In genomic region chr7:48872548-48872947, GRCh38 we compare ENCODE assay signal across 28 cellular contexts. TPM values are rescaled to one million over a fixed set of nuclear protein-coding genes. Genes with fewer than 3 reads are reported as not detected.
A peak's percentile ranks its signal among the peaks of the same experiment; 100 is the strongest.
DNase-seq lines count a peak whose midpoint lies in the region; ATAC-seq and TF ChIP-seq lines count a peak whose summit lies in the region.
"Had no signal": no experiment of that assay in that cellular context is flagged by ENCODE, and none has a peak within 500 bp of the region (broad histone marks: within the 10 kb centered on the region; RNA-seq: fewer than 3 reads in every experiment).

No MANE protein-coding gene starts in this region.

- H3K4me2 ChIP-seq in GM23248 (ENCODE audit: unreplicated experiment) (no peak overlapping the region), GM23338 (no peak overlapping the region)
- H3K4me2 ChIP-seq: BLaER1 had no signal

- intact Hi-C loops in upper lobe of right lung (cut with DNase I), result no loop called here

- H3K4me3 ChIP-seq in GM23248, result no peak overlapping the region
- H3K4me3 ChIP-seq in GM23338, result no peak overlapping the region
- no peak overlapping the region for H3K4me3 ChIP-seq in upper lobe of right lung
- H3K4me3 ChIP-seq: BLaER1, GM12878 had no signal

- H3K9ac ChIP-seq in GM23248, result no peak overlapping the region
- H3K9ac ChIP-seq: BLaER1 had no signal

- TF ChIP-seq CTCF in GM23338 (conservative IDR thresholded peaks at IDR 0.05; ENCODE audit: low read depth in 2 of 2) (no peak), upper lobe of right lung (IDR thresholded peaks at IDR 0.05) (no peak)

- H3K9me3 ChIP-seq in GM23248 (ENCODE audit: low read depth), result no peaks in the 10 kb centered on the region
- no peaks in the 10 kb centered on the region for H3K9me3 ChIP-seq in upper lobe of right lung
- H3K9me3 ChIP-seq: BE2C, BLaER1 had no signal

- no peak for ATAC-seq in GM23338
- no peak for ATAC-seq in GM19467 (IDR thresholded peaks at IDR 0.05; ENCODE audit: unreplicated experiment)
- ATAC-seq in upper lobe of right lung, result no peak
- ATAC-seq: GM12878 had no signal

- H3K27ac ChIP-seq in GM23248 (no peak overlapping the region), GM23338 (ENCODE audit: low read depth) (no peak overlapping the region), upper lobe of right lung (no peak overlapping the region)
- H3K27ac ChIP-seq: BLaER1 had no signal

- H3K27me3 Mint-ChIP-seq in GM23338 (ENCODE audit: insufficient read depth, low read depth, poor library complexity), result peaks cover 2% of the 10 kb centered on the region
- H3K27me3 Mint-ChIP-seq: CD4-positive, alpha-beta memory T cell; CD4-positive, CD25-positive, alpha-beta regulatory T cell; CD8-positive, alpha-beta memory T cell had no signal

- 21 to 35% methylated on average over 3 of the region's 3 CpGs for WGBS in GM23248 (ENCODE audit: low coverage in 1 of 2, low lambda C conversion rate in 2 of 2, missing lambda C conversion rate in 2 of 2), 2 experiments

- no peaks in the 10 kb centered on the region for H3K9me3 Mint-ChIP-seq in GM23338
- H3K9me3 Mint-ChIP-seq: CD14-positive monocyte had no signal

- no peaks in the 10 kb centered on the region for H3K79me2 ChIP-seq in GM23248 (ENCODE audit: insufficient read depth)
- H3K79me2 ChIP-seq in GM23338 (replicated peaks; ENCODE audit: insufficient read depth), result no peaks in the 10 kb centered on the region

- H3K9me2 ChIP-seq in GM23248 (ENCODE audit: insufficient read depth) (no peaks in the 10 kb centered on the region), GM23338 (ENCODE audit: insufficient read depth) (peaks cover 3% of the 10 kb centered on the region; the same call in 1 of the 2 replicates)

- DNase-seq in GM23248 (peak; percentile 7), GM23338 (ENCODE audit: low spot score) (no peak), astrocyte of the hippocampus (ENCODE audit: low read depth, low spot score) (peak; percentile 14), myocyte (ENCODE audit: low read depth) (peak; percentile 16), ureter (ENCODE audit: low spot score) (no peak), upper lobe of right lung (no peak)
- DNase-seq: 8988T; ACHN; BE2C; C1 segment of cervical spinal cord; CD4-positive, alpha-beta memory T cell; CD4-positive, CD25-positive, alpha-beta regulatory T cell; CD8-positive, alpha-beta memory T cell; COR-L47; DMS 273 treated with DMSO at 0.1 percent for 48 hours; DMS153; DMS53; DMS79; DND-41; EL; GDM1 had no signal

- H3K36me3 Mint-ChIP-seq in GM23338 (ENCODE audit: low read depth), result no peaks in the 10 kb centered on the region
- H3K36me3 Mint-ChIP-seq: CD14-positive monocyte; CD4-positive, alpha-beta memory T cell; CD4-positive, CD25-positive, alpha-beta regulatory T cell; CD8-positive, alpha-beta memory T cell had no signal

- H3K27me3 ChIP-seq in GM23248 (replicated peaks; ENCODE audit: insufficient read depth) (no peaks in the 10 kb centered on the region), GM23338 (ENCODE audit: insufficient read depth) (no peaks in the 10 kb centered on the region), upper lobe of right lung (no peaks in the 10 kb centered on the region)
- H3K27me3 ChIP-seq: BE2C, BLaER1 had no signal

- H3K27ac Mint-ChIP-seq in GM23338, result no peak overlapping the region
- H3K27ac Mint-ChIP-seq: CD14-positive monocyte; CD4-positive, alpha-beta memory T cell; CD4-positive, CD25-positive, alpha-beta regulatory T cell; CD8-positive, alpha-beta memory T cell had no signal

- H3K4me1 Mint-ChIP-seq in GM23338, result no peaks in the 10 kb centered on the region; the same call in 2 of the 3 replicates
- H3K4me1 Mint-ChIP-seq: CD4-positive, alpha-beta memory T cell; CD4-positive, CD25-positive, alpha-beta regulatory T cell; CD8-positive, alpha-beta memory T cell had no signal

- H4K20me1 ChIP-seq in GM23248 (ENCODE audit: insufficient read depth), result no peaks in the 10 kb centered on the region
- no peaks in the 10 kb centered on the region for H4K20me1 ChIP-seq in GM23338 (replicated peaks; ENCODE audit: insufficient read depth)
- H4K20me1 ChIP-seq: BLaER1 had no signal

- no peaks in the 10 kb centered on the region for H3K4me1 ChIP-seq in GM23248 (ENCODE audit: insufficient read depth)
- H3K4me1 ChIP-seq in GM23338 (ENCODE audit: insufficient read depth), result 0 out of 2 replicates have a peak, but pooled peaks cover 3% of the 10 kb centered on the region
- no peaks in the 10 kb centered on the region for H3K4me1 ChIP-seq in upper lobe of right lung
- H3K4me1 ChIP-seq: BE2C, BLaER1 had no signal

- H3K36me3 ChIP-seq in GM23248 (ENCODE audit: low read depth) (no peaks in the 10 kb centered on the region), GM23338 (ENCODE audit: insufficient read depth) (no peaks in the 10 kb centered on the region), upper lobe of right lung (no peaks in the 10 kb centered on the region)
- H3K36me3 ChIP-seq: BE2C, BLaER1 had no signal

- H3F3A ChIP-seq in GM23248 (ENCODE audit: insufficient read depth) (no peaks in the 10 kb centered on the region), GM23338 (replicated peaks; ENCODE audit: low read depth) (no peaks in the 10 kb centered on the region)

- no peak overlapping the region for H3K4me3 Mint-ChIP-seq in GM23338
- H3K4me3 Mint-ChIP-seq: CD14-positive monocyte; CD4-positive, alpha-beta memory T cell; CD4-positive, CD25-positive, alpha-beta regulatory T cell; CD8-positive, alpha-beta memory T cell had no signal

- H2AFZ ChIP-seq in GM23248 (no peak overlapping the region), GM23338 (no peak overlapping the region)

- in situ Hi-C loops in GM23248 (cut with MboI), result no loop called here

TF ChIP-seq in GM23338, 12 proteins besides CTCF, POLR2A, EP300 and RAD21 (continues in another document):
- no peak for TF ChIP-seq ZNF462 (CRISPR knock-in tag; IDR thresholded peaks at IDR 0.05)

RNA-seq across cellular contexts. Expression of gene CDC14C, which starts 51.8 kb away (rescaled TPM):
- total RNA-seq in GM23248 (2014; rRNA removed; shearing (Covaris generic)), result 0.11 TPM in 1 of 2 replicates, not detected in the other
- not detected in 2 replicates for polyA plus RNA-seq in GM23248 (2016; fragmentation: Nextera tagmentation; extraction: Ambion mirVana)
- 0.17 and 0.54 TPM in 2 replicates for total RNA-seq in GM23338 (2014; rRNA removed; shearing (Covaris generic))
- not detected in 2 replicates for polyA plus RNA-seq in GM23338 (2016; fragmentation: Nextera tagmentation; extraction: Ambion mirVana)
- not detected in 2 replicates for total RNA-seq in myocyte
- not detected for polyA plus RNA-seq in myocyte (2012)
- not detected for total RNA-seq in ureter
- total RNA-seq in upper lobe of right lung, result not detected
- total RNA-seq: A673; CD4-positive, alpha-beta memory T cell; CD4-positive, CD25-positive, alpha-beta regulatory T cell; CD8-positive, alpha-beta memory T cell; Daoy; G401; GM12878 had no signal
- polyA plus RNA-seq: CD14-positive monocyte; CD4-positive, alpha-beta memory T cell; CD4-positive, CD25-positive, alpha-beta regulatory T cell; CD8-positive, alpha-beta memory T cell had no signal

Comparison
In these comparisons a context has a peak if more than half of its experiments do, and no peak if none do; other contexts are left out.
1. DNase-seq: peak in GM23248 (single experiment), astrocyte of the hippocampus (single experiment) and myocyte (single experiment); none in GM23338 (single experiment), ureter (single experiment) and upper lobe of right lung (single experiment).